Comparison of ENCODE assay signal across 4 cellular contexts in genomic region chr15:33395376-33395775, GRCh38.
"Had no signal": no experiment of that assay in that cellular context is flagged by ENCODE, and none has a peak within 500 bp of the region (broad histone marks: within the 10 kb centered on the region; RNA-seq: fewer than 3 reads in every experiment).

No MANE protein-coding gene starts in this region.

- H2AFZ ChIP-seq: GM23338 had no signal

- H3K4me2 ChIP-seq: GM23338 had no signal

- H3K4me3 ChIP-seq: GM23338 had no signal

- DNase-seq: H9, HCEC 1CT, IMR-90 had no signal

- ATAC-seq: GM23338 had no signal
